Comparison of ENCODE assay signal across 16 cellular contexts in genomic region chr16:87350681-87351319, GRCh38. TPM values are rescaled to one million over a fixed set of nuclear protein-coding genes. Genes with fewer than 3 reads are reported as not detected.
A peak's percentile ranks its signal among the peaks of the same experiment; 100 is the strongest.
DNase-seq lines count a peak whose midpoint lies in the region; ATAC-seq and TF ChIP-seq lines count a peak whose summit lies in the region.
"Had no signal": no experiment of that assay in that cellular context is flagged by ENCODE, and none has a peak within 500 bp of the region (broad histone marks: within the 10 kb centered on the region; RNA-seq: fewer than 3 reads in every experiment).

No MANE protein-coding gene starts in this region.

- no peak for TF ChIP-seq CTCF in PC-3 (conservative IDR thresholded peaks at IDR 0.05; ENCODE audit: low read depth, low read length)

- no peaks in the 10 kb centered on the region for H3K4me1 ChIP-seq in PC-3 (ENCODE audit: insufficient read depth, low read length)

- no peaks in the 10 kb centered on the region for H4K20me1 ChIP-seq in PC-3 (ENCODE audit: low read length)

- H3K9me2 ChIP-seq in PC-3 (replicated peaks; ENCODE audit: low read length), result no peaks in the 10 kb centered on the region

- POLR2A ChIA-PET in PC-3 (lab: Charles Lee; ENCODE audit: unreplicated experiment), result no interaction called here

- H3K9me3 ChIP-seq in PC-3 (ENCODE audit: low read length), result no peaks in the 10 kb centered on the region

- H3K27me3 ChIP-seq in PC-3 (ENCODE audit: low read length), result no peaks in the 10 kb centered on the region

- BruUV-seq in PC-3 (replicated peaks; lab: Mats Ljungman, UMichigan), result no TSS peak

- DNase-seq in DMS 273 (lab: John Stamatoyannopoulos, UW; ENCODE audit: unreplicated experiment) (peak; percentile 71), DMS 273 treated with DMSO at 0.1 percent for 48 hours (lab: John Stamatoyannopoulos, UW) (no peak), cerebellar cortex (ENCODE audit: low spot score) (peak; percentile 77), islet precursor cell (peak; percentile 65), superior temporal gyrus (ENCODE audit: extremely low spot score) (peak; percentile 74), HuH-7 (ENCODE audit: low spot score) (no peak), DMS114 treated with DMSO at 0.1 percent for 48 hours (lab: John Stamatoyannopoulos, UW; ENCODE audit: unreplicated experiment) (no peak), PC-3 (no peak)
- DNase-seq: activated CD8-positive, alpha-beta memory T cell treated with anti-CD3 and anti-CD28 coated beads, Interleukin-2, amount 10 ng/mL, durations not matched to agents 7 days and 5 days; activated naive CD8-positive, alpha-beta T cell treated with anti-CD3 and anti-CD28 coated beads, Interleukin-2, amount 50 U/mL, for 24 hours; Calu3; HCEC 1CT; NCI-H1105 treated with DMSO at 0.1 percent for 48 hours; NCI-H510A treated with DMSO at 0.1 percent for 48 hours had no signal

- H2AFZ ChIP-seq in PC-3 (ENCODE audit: low read length), result no peak overlapping the region

- no peak overlapping the region for H3K27ac ChIP-seq in PC-3 (ENCODE audit: low read length)
- H3K27ac ChIP-seq: 22Rv1 had no signal

- no peaks in the 10 kb centered on the region for H3K79me2 ChIP-seq in PC-3 (ENCODE audit: low read length)

- H3K4me3 ChIP-seq in PC-3 (ENCODE audit: low read length), result no peak overlapping the region
- H3K4me3 ChIP-seq: GM12878 had no signal

- CTCF ChIA-PET in PC-3 (lab: Charles Lee), result no interaction called here

- ATAC-seq in PC-3, result no peak
- ATAC-seq: activated CD8-positive, alpha-beta memory T cell treated with anti-CD3 and anti-CD28 coated beads, Interleukin-2, amount 10 ng/mL, durations not matched to agents 7 days and 5 days; activated naive CD8-positive, alpha-beta T cell treated with anti-CD3 and anti-CD28 coated beads, Interleukin-2, amount 50 U/mL, for 24 hours; GM12878 had no signal

- no peak overlapping the region for H3K4me2 ChIP-seq in PC-3 (ENCODE audit: low read length)

- H3K36me3 ChIP-seq in PC-3 (ENCODE audit: low read depth, low read length), result no peaks in the 10 kb centered on the region

- no peak overlapping the region for H3K9ac ChIP-seq in PC-3 (ENCODE audit: low read length)

- no peaks in the 10 kb centered on the region for H3F3A ChIP-seq in PC-3 (ENCODE audit: low read length, unreplicated experiment)

- intact Hi-C loops in PC-3 (cut with micrococcal nuclease), result no loop called here

RNA-seq across cellular contexts. Expression of gene FBXO31, which starts 32.8 kb away (rescaled TPM):
- total RNA-seq in PC-3 (2014; rRNA removed), result 14.8 and 17.7 TPM in 2 replicates

RNA-seq across cellular contexts. Expression of gene C16orf95, which starts 33.6 kb away (rescaled TPM):
- total RNA-seq in PC-3 (2014; rRNA removed), result 2.4 and 3.3 TPM in 2 replicates

RNA-seq across cellular contexts. Expression of gene MAP1LC3B, which starts 41.3 kb away (rescaled TPM):
- total RNA-seq in PC-3 (2014; rRNA removed), result 11.0 and 11.9 TPM in 2 replicates

Comparison
In these comparisons a context has a peak if more than half of its experiments do, and no peak if none do; other contexts are left out.
1. DNase-seq: peak in DMS 273 (single experiment), cerebellar cortex (single experiment), islet precursor cell (single experiment) and superior temporal gyrus (single experiment); none in DMS 273 treated with DMSO at 0.1 percent for 48 hours (single experiment), HuH-7 (single experiment), DMS114 treated with DMSO at 0.1 percent for 48 hours (single experiment) and PC-3 (single experiment).